Comparison of ENCODE assay signal across 23 cellular contexts in genomic region chr2:233255151-233255550, GRCh38. TPM values are rescaled to one million over a fixed set of nuclear protein-coding genes. Genes with fewer than 3 reads are reported as not detected.
DNase-seq lines count a peak whose midpoint lies in the region; ATAC-seq and TF ChIP-seq lines count a peak whose summit lies in the region.
"Had no signal": no experiment of that assay in that cellular context is flagged by ENCODE, and none has a peak within 500 bp of the region (broad histone marks: within the 10 kb centered on the region; RNA-seq: fewer than 3 reads in every experiment).

No MANE protein-coding gene starts in this region.

- peaks cover 61% of the 10 kb centered on the region for H3K36me3 ChIP-seq in SK-N-MC (ENCODE audit: insufficient read depth, low read length)
- peaks cover 0 to 32% of the 10 kb centered on the region in 2 donors for H3K36me3 ChIP-seq in vagina

- H3K27ac Mint-ChIP-seq in activated naive CD4-positive, alpha-beta T cell treated with anti-CD3 and anti-CD28 coated beads, Interleukin-2, amount 10 ng/mL, durations not matched to agents 7 days and 5 days = peak overlapping the region; percentile 15
- peak overlapping the region; percentile 64 for H3K27ac Mint-ChIP-seq in stimulated activated effector memory CD8-positive, alpha-beta T cell treated with anti-CD3 and anti-CD28 coated beads, Interleukin-12 subunit alpha, Interleukin-12 subunit beta, amount 100 ng/mL, for 72 hours
- H3K27ac Mint-ChIP-seq: activated CD8-positive, alpha-beta memory T cell treated with anti-CD3 and anti-CD28 coated beads, Interleukin-2, amount 10 ng/mL, durations not matched to agents 7 days and 5 days; WTC11 had no signal

- peaks cover 70% of the 10 kb centered on the region for H3K4me1 Mint-ChIP-seq in activated naive CD4-positive, alpha-beta T cell treated with anti-CD3 and anti-CD28 coated beads, Interleukin-2, amount 10 ng/mL, durations not matched to agents 7 days and 5 days
- H3K4me1 Mint-ChIP-seq in stimulated activated effector memory CD8-positive, alpha-beta T cell treated with anti-CD3 and anti-CD28 coated beads, Interleukin-12 subunit alpha, Interleukin-12 subunit beta, amount 100 ng/mL, for 72 hours = peaks cover 53% of the 10 kb centered on the region

- H3K9me3 Mint-ChIP-seq in activated naive CD4-positive, alpha-beta T cell treated with anti-CD3 and anti-CD28 coated beads, Interleukin-2, amount 10 ng/mL, durations not matched to agents 7 days and 5 days = peaks cover 2% of the 10 kb centered on the region
- no peaks in the 10 kb centered on the region for H3K9me3 Mint-ChIP-seq in stimulated activated effector memory CD8-positive, alpha-beta T cell treated with anti-CD3 and anti-CD28 coated beads, Interleukin-12 subunit alpha, Interleukin-12 subunit beta, amount 100 ng/mL, for 72 hours

- TF ChIP-seq CTCF in fibroblast of villous mesenchyme (IDR thresholded peaks at IDR 0.05; ENCODE audit: insufficient read depth, low read depth, low read length) = no peak
- no peak for TF ChIP-seq CTCF in vagina (IDR thresholded peaks at IDR 0.05)

- no peaks in the 10 kb centered on the region for H3K27me3 ChIP-seq in vagina

- H3K27me3 Mint-ChIP-seq in activated naive CD4-positive, alpha-beta T cell treated with anti-CD3 and anti-CD28 coated beads, Interleukin-2, amount 10 ng/mL, durations not matched to agents 7 days and 5 days = no peaks in the 10 kb centered on the region
- H3K27me3 Mint-ChIP-seq: activated CD8-positive, alpha-beta memory T cell treated with anti-CD3 and anti-CD28 coated beads, Interleukin-2, amount 10 ng/mL, durations not matched to agents 7 days and 5 days had no signal

- H3K4me3 ChIP-seq in SK-N-MC = peak overlapping the region; percentile 32; the same call in 1 of the 2 replicates
- no peak overlapping the region for H3K4me3 ChIP-seq in fibroblast of villous mesenchyme (ENCODE audit: low read depth, low read length)
- no peak overlapping the region for H3K4me3 ChIP-seq in vagina
- H3K4me3 ChIP-seq: PC-9, psoas muscle, smooth muscle cell had no signal

- H3K27ac ChIP-seq in SK-N-MC (no peak overlapping the region), vagina (no peak overlapping the region)
- H3K27ac ChIP-seq: psoas muscle had no signal

- H3K9ac ChIP-seq in SK-N-MC (ENCODE audit: insufficient read length) = peak overlapping the region; percentile 46

- peaks cover 68% of the 10 kb centered on the region for H3K36me3 Mint-ChIP-seq in activated naive CD4-positive, alpha-beta T cell treated with anti-CD3 and anti-CD28 coated beads, Interleukin-2, amount 10 ng/mL, durations not matched to agents 7 days and 5 days
- peaks cover 60% of the 10 kb centered on the region for H3K36me3 Mint-ChIP-seq in stimulated activated effector memory CD8-positive, alpha-beta T cell treated with anti-CD3 and anti-CD28 coated beads, Interleukin-12 subunit alpha, Interleukin-12 subunit beta, amount 100 ng/mL, for 72 hours

- intact Hi-C loops in vagina (cut with DNase I) = no loop called here

- H3K4me1 ChIP-seq in vagina = peaks cover 33% of the 10 kb centered on the region

- no peak for TF ChIP-seq POLR2A in vagina (IDR thresholded peaks at IDR 0.05)

- ATAC-seq in stimulated activated effector memory CD8-positive, alpha-beta T cell treated with anti-CD3 and anti-CD28 coated beads, Interleukin-12 subunit alpha, Interleukin-12 subunit beta, amount 100 ng/mL, for 72 hours = no peak
- no peak for ATAC-seq in SK-N-SH treated with all-trans-retinoic acid at 6 μM for 48 hours
- ATAC-seq: activated CD8-positive, alpha-beta memory T cell treated with anti-CD3 and anti-CD28 coated beads, Interleukin-2, amount 10 ng/mL, durations not matched to agents 7 days and 5 days; psoas muscle; WTC11 had no signal

- H3K4me3 Mint-ChIP-seq in activated naive CD4-positive, alpha-beta T cell treated with anti-CD3 and anti-CD28 coated beads, Interleukin-2, amount 10 ng/mL, durations not matched to agents 7 days and 5 days = no peak overlapping the region
- no peak overlapping the region for H3K4me3 Mint-ChIP-seq in stimulated activated effector memory CD8-positive, alpha-beta T cell treated with anti-CD3 and anti-CD28 coated beads, Interleukin-12 subunit alpha, Interleukin-12 subunit beta, amount 100 ng/mL, for 72 hours
- H3K4me3 Mint-ChIP-seq: activated CD8-positive, alpha-beta memory T cell treated with anti-CD3 and anti-CD28 coated beads, Interleukin-2, amount 10 ng/mL, durations not matched to agents 7 days and 5 days; WTC11 had no signal

- DNase-seq in activated naive CD4-positive, alpha-beta T cell treated with anti-CD3 and anti-CD28 coated beads, Interleukin-2, amount 10 ng/mL, durations not matched to agents 7 days and 5 days = no peak
- no peak for DNase-seq in activated naive CD4-positive, alpha-beta T cell (lab: John Stamatoyannopoulos, UW)
- DNase-seq in SK-N-MC (ENCODE audit: low read depth, low spot score) (no peak), fibroblast of villous mesenchyme (ENCODE audit: low read depth) (peak; percentile 77), vagina (ENCODE audit: extremely low spot score in 2 of 2) (no peak)
- no peak for DNase-seq in stimulated activated effector memory CD8-positive, alpha-beta T cell treated with anti-CD3 and anti-CD28 coated beads, Interleukin-12 subunit alpha, Interleukin-12 subunit beta, amount 100 ng/mL, for 72 hours (ENCODE audit: low spot score in 2 of 2)
- DNase-seq in NK-92 treated with Interleukin-12 subunit alpha and Interleukin-12 subunit beta, amount 100 ng/mL, for 24 hours (lab: John Stamatoyannopoulos, UW) = no peak
- DNase-seq: activated CD8-positive, alpha-beta memory T cell treated with anti-CD3 and anti-CD28 coated beads, Interleukin-2, amount 10 ng/mL, durations not matched to agents 7 days and 5 days; activated gamma-delta T cell treated with Interleukin-2 at 50 U/mL for 16 hours; hippocampal formation; NCI-H1694; NCI-H2227 treated with DMSO at 0.1 percent for 48 hours; NCI-H774; psoas muscle; SIG-M5; stimulated activated CD4-positive, alpha-beta T cell treated with anti-CD3 and anti-CD28 coated beads, Interleukin-4, amount 100 ng/mL, for 24 hours had no signal

- H3K9me3 ChIP-seq in SK-N-MC (ENCODE audit: low read depth, low read length) = peaks cover 4% of the 10 kb centered on the region; the same call in 1 of the 2 replicates
- no peaks in the 10 kb centered on the region for H3K9me3 ChIP-seq in vagina
- H3K9me3 ChIP-seq: psoas muscle had no signal

- CTCF ChIA-PET in activated naive CD4-positive, alpha-beta T cell treated with anti-CD3 and anti-CD28 coated beads, Interleukin-2, amount 10 ng/mL, durations not matched to agents 7 days and 5 days (lab: Charles Lee) = no interaction called here

TF ChIP-seq in SK-N-SH treated with all-trans-retinoic acid at 6 μM for 48 hours, 23 proteins besides CTCF, POLR2A, EP300 and RAD21:
- TF ChIP-seq TCF4 (CRISPR knock-in tag; IDR thresholded peaks at IDR 0.05; ENCODE audit: borderline replicate concordance) (no peak), RARB (CRISPR knock-in tag; IDR thresholded peaks at IDR 0.05) (no peak), OSR1 (CRISPR knock-in tag; IDR thresholded peaks at IDR 0.05) (no peak)

RNA-seq across cellular contexts. Expression of gene ATG16L1, which starts 3.7 kb away (rescaled TPM):
- total RNA-seq in fibroblast of villous mesenchyme = 27.4 and 41.0 TPM in 2 replicates
- 29.2 TPM for total RNA-seq in vagina

RNA-seq across cellular contexts. Expression of gene SAG, which starts 52.5 kb away (rescaled TPM):
- total RNA-seq in fibroblast of villous mesenchyme (not detected in 2 replicates), vagina (not detected)
- total RNA-seq: Daoy, fibroblast of lung, PC-9, psoas muscle, smooth muscle cell, subcutaneous adipose tissue, WTC11 had no signal
